Comparison of ENCODE assay signal across 8 cellular contexts in genomic region chr9:119160559-119160958, GRCh38.
"Had no signal": no experiment of that assay in that cellular context is flagged by ENCODE, and none has a peak within 500 bp of the region (broad histone marks: within the 10 kb centered on the region; RNA-seq: fewer than 3 reads in every experiment).

No MANE protein-coding gene starts in this region.

- ATAC-seq: HepG2, K562 had no signal

- H3K27ac Mint-ChIP-seq: IgD-negative memory B cell had no signal

- H3K27ac ChIP-seq: HL-60 had no signal

- DNase-seq: IMR-90, KBM-7, KG1 had no signal

- FAIRE-seq: HepG2, HTR-8/SVneo, K562 had no signal

- H3K4me3 ChIP-seq: K562 had no signal
